In the genomic region with DNA sequence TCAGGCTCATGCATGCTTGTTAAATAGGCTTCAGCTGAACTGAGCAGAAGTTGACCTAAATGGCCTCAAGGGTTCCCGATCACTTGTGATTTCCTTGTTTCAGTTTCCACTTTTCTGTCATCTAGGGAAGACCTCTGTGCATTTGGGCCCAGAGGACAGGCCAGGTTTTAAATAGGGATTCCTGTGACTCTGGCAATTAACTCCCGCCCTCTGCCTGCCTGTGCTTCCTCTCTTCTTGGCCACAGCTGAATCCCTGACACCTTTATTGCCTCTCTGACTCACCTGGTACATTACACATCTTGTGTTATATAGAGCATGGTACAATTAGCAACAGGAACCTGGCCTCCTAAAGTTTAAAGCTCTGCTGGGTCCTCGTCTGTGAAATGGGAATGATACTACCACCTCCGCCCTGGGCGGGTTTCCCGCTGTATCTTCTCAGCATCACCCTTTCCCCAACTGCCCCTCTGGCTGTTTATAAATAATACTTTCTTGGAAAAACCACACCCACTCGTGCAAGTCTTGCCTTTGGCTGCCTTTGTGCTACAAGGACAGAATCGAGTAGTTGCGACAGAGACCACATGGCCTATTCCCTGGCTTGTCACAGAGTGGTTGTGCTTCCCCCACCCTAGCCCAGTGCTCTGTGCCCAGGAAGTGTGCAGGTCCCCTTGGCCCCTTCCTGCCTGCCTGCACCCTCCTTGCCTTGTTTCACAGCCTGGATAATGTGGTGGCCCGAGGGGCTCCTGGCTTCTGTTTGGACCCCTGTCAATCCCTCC, we compare ENCODE assay signal across 8 cellular contexts. TPM values are rescaled to one million over a fixed set of nuclear protein-coding genes. Genes with fewer than 3 reads are reported as not detected.
DNase-seq lines count a peak whose midpoint lies in the region; ATAC-seq and TF ChIP-seq lines count a peak whose summit lies in the region.

No MANE protein-coding gene starts in this region.

- H3K9ac ChIP-seq in H9 (ENCODE audit: extremely low read depth, insufficient read length, low read length) = no peak overlapping the region
- no peak overlapping the region for H3K9ac ChIP-seq in MM.1S (ENCODE audit: low read length)

- no peak overlapping the region for H3K4me3 ChIP-seq in SJCRH30
- no peak overlapping the region for H3K4me3 ChIP-seq in cardiac muscle cell
- H3K4me3 ChIP-seq in skin epidermis = no peak overlapping the region
- H3K4me3 ChIP-seq in MM.1S (ENCODE audit: low read length) = no peak overlapping the region

- H3K4ac ChIP-seq in H9 (ENCODE audit: low read depth, low read length) = no peak overlapping the region

- H3K14ac ChIP-seq in H9 (ENCODE audit: insufficient read depth, low read length) = no peak overlapping the region

- no peaks in the 10 kb centered on the region for H3K9me2 ChIP-seq in MM.1S (replicated peaks; ENCODE audit: insufficient read depth, low read length)

- H4K5ac ChIP-seq in H9 (ENCODE audit: insufficient read length, low read depth, low read length) = no peak overlapping the region

- no peak overlapping the region for H3K18ac ChIP-seq in H9 (ENCODE audit: insufficient read length, low read depth, low read length)

- H2BK120ac ChIP-seq in H9 (ENCODE audit: low read depth, low read length, poor library complexity, severe bottlenecking) = no peak overlapping the region

- no peak overlapping the region for H2BK5ac ChIP-seq in H9 (ENCODE audit: insufficient read length, low read length)

- H2AFZ ChIP-seq in H9 (ENCODE audit: low read length) (no peak overlapping the region), MM.1S (ENCODE audit: low read length) (no peak overlapping the region)

- no peak overlapping the region for H4K8ac ChIP-seq in H9 (replicated peaks; ENCODE audit: insufficient read length, low read depth, low read length)

- H2BK15ac ChIP-seq in H9 (ENCODE audit: low read depth, low read length) = no peak overlapping the region

- H3K4me1 ChIP-seq in H9 (ENCODE audit: insufficient read depth, low read length) (no peaks in the 10 kb centered on the region), SJCRH30 (peaks cover 28% of the 10 kb centered on the region; the same call in 1 of the 2 replicates), cardiac muscle cell (ENCODE audit: low read depth) (peaks cover 37% of the 10 kb centered on the region), MM.1S (ENCODE audit: low read length) (peaks cover 10% of the 10 kb centered on the region)

- H3K36me3 Mint-ChIP-seq in H9 (ENCODE audit: insufficient read depth in 1 of 3, low read depth in 3 of 3) = peaks cover 4 to 21% (median 12%) of the 10 kb centered on the region in 3 experiments; a peak in 6 of 7 replicates

- H3K79me2 ChIP-seq in H9 (ENCODE audit: insufficient read depth, low read length) (peaks cover 35% of the 10 kb centered on the region; the same call in 1 of the 2 replicates), MM.1S (ENCODE audit: low read length) (peaks cover 98% of the 10 kb centered on the region)

- no peaks in the 10 kb centered on the region; the same call in 1 of the 2 replicates for H3K27me3 Mint-ChIP-seq in H9 (ENCODE audit: low read depth)

- no peak overlapping the region for H2BK12ac ChIP-seq in H9 (ENCODE audit: insufficient read length, low read depth, low read length)

- H3K79me1 ChIP-seq in H9 (ENCODE audit: insufficient read depth, low read depth, low read length, poor library complexity, severe bottlenecking) = no peaks in the 10 kb centered on the region

- H3F3A ChIP-seq in MM.1S (ENCODE audit: insufficient read depth, low read length) = no peaks in the 10 kb centered on the region

- peak overlapping the region; percentile 9 to 61 (median 60); a peak in 3 of 7 replicates for H3K27ac Mint-ChIP-seq in H9

- no peaks in the 10 kb centered on the region for H3K36me3 ChIP-seq in SJCRH30
- no peaks in the 10 kb centered on the region for H3K36me3 ChIP-seq in cardiac muscle cell
- 0 out of 2 replicates have a peak, but pooled peaks cover 2% of the 10 kb centered on the region for H3K36me3 ChIP-seq in MM.1S (replicated peaks; ENCODE audit: insufficient read depth, low read length)

- H3T11ph ChIP-seq in H9 (ENCODE audit: low read length) = no peak overlapping the region

- H2AK5ac ChIP-seq in H9 (ENCODE audit: insufficient read length, low read length) = no peak overlapping the region

- H3K23ac ChIP-seq in H9 (ENCODE audit: insufficient read length, low read depth, low read length) = no peak overlapping the region

- H3K4me1 Mint-ChIP-seq in H9 = peaks cover 62 to 64% of the 10 kb centered on the region in 2 experiments

- H3K56ac ChIP-seq in H9 (ENCODE audit: insufficient read length, low read depth, low read length) = no peak overlapping the region

- H3K4me2 ChIP-seq in H9 (ENCODE audit: insufficient read depth, insufficient read length, low read length) (no peak overlapping the region), MM.1S (ENCODE audit: low read depth, low read length) (no peak overlapping the region)

- no peaks in the 10 kb centered on the region for H3K23me2 ChIP-seq in H9 (ENCODE audit: insufficient read length, low read depth, low read length, poor library complexity, severe bottlenecking)

- WGBS in H9 (ENCODE audit: extremely low coverage, insufficient read length, low lambda C conversion rate) = no CpG with 5 or more reads among the region's 10 CpGs

- ATAC-seq in HG03097 (IDR thresholded peaks at IDR 0.05; ENCODE audit: low FRiP score, unreplicated experiment) = no peak

- H3K4me3 Mint-ChIP-seq in H9 = peak overlapping the region in 1 of 2 experiments; percentile 5; a peak in 1 of 5 replicates

- H4K91ac ChIP-seq in H9 (ENCODE audit: insufficient read length, low read depth, low read length) = no peak overlapping the region

- H4K20me1 ChIP-seq in H9 (ENCODE audit: control insufficient read depth, insufficient read depth, insufficient read length) (no peaks in the 10 kb centered on the region), MM.1S (ENCODE audit: insufficient read depth, low read length) (0 out of 2 replicates have a peak, but pooled peaks cover 9% of the 10 kb centered on the region)

- no peak for DNase-seq in H9
- no peak for DNase-seq in SJCRH30
- peak in 1 of 2 donors; percentile 45 for DNase-seq in cardiac muscle cell (ENCODE audit: low read depth in 1 of 2, low spot score in 1 of 2)
- no peak for DNase-seq in stimulated activated CD4-positive, alpha-beta T cell treated with anti-CD3 and anti-CD28 coated beads, Interleukin-4, amount 100 ng/mL, for 24 hours
- DNase-seq in MM.1S = no peak
- DNase-seq in stimulated activated CD4-positive, alpha-beta T cell treated with anti-CD3 and anti-CD28 coated beads, Interleukin-4, amount 100 ng/mL, for 1 hour = no peak

- H2BK20ac ChIP-seq in H9 (ENCODE audit: low read depth, low read length, poor library complexity, severe bottlenecking) = no peak overlapping the region

- H3K9me3 ChIP-seq in H9 (ENCODE audit: control insufficient read depth, low read depth, low read length) (no peaks in the 10 kb centered on the region), SJCRH30 (replicated peaks) (no peaks in the 10 kb centered on the region), cardiac muscle cell (ENCODE audit: low read depth) (no peaks in the 10 kb centered on the region), MM.1S (replicated peaks; ENCODE audit: insufficient read depth, low read length) (no peaks in the 10 kb centered on the region)

- H3K27me3 ChIP-seq in H9 (ENCODE audit: insufficient read depth, low read length) = no peaks in the 10 kb centered on the region
- no peaks in the 10 kb centered on the region for H3K27me3 ChIP-seq in SJCRH30
- no peaks in the 10 kb centered on the region for H3K27me3 ChIP-seq in cardiac muscle cell
- H3K27me3 ChIP-seq in MM.1S (replicated peaks; ENCODE audit: insufficient read depth, low read length) = no peaks in the 10 kb centered on the region

- H3K9me3 Mint-ChIP-seq in H9 = no peaks in the 10 kb centered on the region

- H3K27ac ChIP-seq in H9 (ENCODE audit: insufficient read length, low read depth, low read length) (no peak overlapping the region), SJCRH30 (peak overlapping the region; percentile 81), cardiac muscle cell (peak overlapping the region; percentile 55), skin epidermis (peak overlapping the region in 14 of 21 experiments; percentile 25 to 78 (median 68)), MM.1S (ENCODE audit: low read length) (no peak overlapping the region)

- TF ChIP-seq CTCF in H9 (conservative IDR thresholded peaks at IDR 0.05) (no peak), cardiac muscle cell (IDR thresholded peaks at IDR 0.05; ENCODE audit: low read depth, low read length) (no peak), MM.1S (IDR thresholded peaks at IDR 0.05; ENCODE audit: low read length) (no peak)

RNA-seq across cellular contexts. Expression of gene CABLES1, which starts 8.0 kb away (rescaled TPM):
- total RNA-seq in H9 (2021) = 24.1 and 27.1 TPM in 2 replicates
- total RNA-seq in SJCRH30 (2014; rRNA removed; shearing (Covaris generic)) = 21.9 and 22.8 TPM in 2 replicates
- total RNA-seq in cardiac muscle cell = 3.8 and 4.9 TPM in 2 replicates
- 4.1 and 8.3 TPM in 2 replicates for polyA plus RNA-seq in cardiac muscle cell

Comparison
In these comparisons a context has a peak if more than half of its experiments do, and no peak if none do; other contexts are left out.
1. H3K27ac ChIP-seq: peak in SJCRH30 (single experiment), cardiac muscle cell (single experiment) and skin epidermis (14 of 21); none in H9 (single experiment) and MM.1S (single experiment).